Comparison of ENCODE assay signal across 15 cellular contexts in the genomic region with DNA sequence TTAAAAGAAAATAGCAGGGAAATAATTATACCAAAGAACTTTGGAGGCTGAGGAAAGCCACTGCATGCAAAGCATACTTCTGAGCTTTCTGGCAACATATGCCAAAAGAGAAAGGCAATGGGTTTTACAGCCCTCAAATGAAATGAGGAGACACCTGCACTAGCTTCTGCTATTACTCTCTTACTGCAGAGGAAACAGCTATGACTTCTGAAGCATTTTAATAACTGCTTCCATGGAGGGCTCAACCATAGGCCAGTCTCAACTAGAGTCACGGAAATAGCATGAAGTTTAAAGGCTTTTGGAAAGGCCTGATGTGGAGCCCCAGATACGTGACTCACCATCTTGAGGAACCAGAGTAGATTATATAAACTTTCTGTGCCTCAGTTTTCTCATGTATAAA.
DNase-seq lines count a peak whose midpoint lies in the region; ATAC-seq and TF ChIP-seq lines count a peak whose summit lies in the region.
"Had no signal": no experiment of that assay in that cellular context is flagged by ENCODE, and none has a peak within 500 bp of the region (broad histone marks: within the 10 kb centered on the region; RNA-seq: fewer than 3 reads in every experiment).

No MANE protein-coding gene starts in this region.

- H3K27ac ChIP-seq in endodermal cell (ENCODE audit: low read depth, low read length): no peak overlapping the region
- H3K27ac ChIP-seq: thyroid gland had no signal

- no peaks in the 10 kb centered on the region for H3K27me3 Mint-ChIP-seq in activated CD8-positive, alpha-beta memory T cell treated with anti-CD3 and anti-CD28 coated beads, Interleukin-2, amount 10 ng/mL, durations not matched to agents 7 days and 5 days
- H3K27me3 Mint-ChIP-seq in activated B cell treated with CpG ODN at 0.5 μM for 24 hours (no peaks in the 10 kb centered on the region), endodermal cell (ENCODE audit: insufficient read depth) (no peaks in the 10 kb centered on the region)
- H3K27me3 Mint-ChIP-seq in stimulated activated naive B cell treated with anti-CD40 and anti-IgM and Interleukin-4, amounts not matched to agents 10 μg/mL and 1 μg/mL and 100 μg/mL, for 72 hours: no peaks in the 10 kb centered on the region

- peak overlapping the region; percentile 68 for H3K27ac Mint-ChIP-seq in activated CD8-positive, alpha-beta memory T cell treated with anti-CD3 and anti-CD28 coated beads, Interleukin-2, amount 10 ng/mL, durations not matched to agents 7 days and 5 days
- H3K27ac Mint-ChIP-seq in activated B cell treated with CpG ODN at 0.5 μM for 24 hours (peak overlapping the region; percentile 90), endodermal cell (no peak overlapping the region)
- H3K27ac Mint-ChIP-seq in stimulated activated naive B cell treated with anti-CD40 and anti-IgM and Interleukin-4, amounts not matched to agents 10 μg/mL and 1 μg/mL and 100 μg/mL, for 72 hours: peak overlapping the region; percentile 96
- H3K27ac Mint-ChIP-seq: H9 had no signal

- peaks cover 89% of the 10 kb centered on the region for H3K36me3 Mint-ChIP-seq in activated CD8-positive, alpha-beta memory T cell treated with anti-CD3 and anti-CD28 coated beads, Interleukin-2, amount 10 ng/mL, durations not matched to agents 7 days and 5 days
- H3K36me3 Mint-ChIP-seq in activated B cell treated with CpG ODN at 0.5 μM for 24 hours (ENCODE audit: low read depth): peaks cover 70% of the 10 kb centered on the region
- H3K36me3 Mint-ChIP-seq in stimulated activated naive B cell treated with anti-CD40 and anti-IgM and Interleukin-4, amounts not matched to agents 10 μg/mL and 1 μg/mL and 100 μg/mL, for 72 hours: peaks cover 89 to 96% of the 10 kb centered on the region in 2 donors
- peaks cover 4% of the 10 kb centered on the region for H3K36me3 Mint-ChIP-seq in endodermal cell (ENCODE audit: low read depth)

- H3K9ac ChIP-seq in endodermal cell (ENCODE audit: extremely low read depth, low read length, poor library complexity, severe bottlenecking): no peak overlapping the region

- POLR2A ChIA-PET in activated B cell treated with CpG ODN at 0.5 μM for 24 hours (lab: Charles Lee): interaction anchor here (0.9 to 12.5 kb wide), 8 partner anchors 9 to 136 kb away, joined by 3 to 202 read pairs (median 6); a partner anchor contains a TSS

- TF ChIP-seq CTCF in activated B cell treated with CpG ODN at 0.5 μM for 24 hours (IDR thresholded peaks at IDR 0.05) (no peak), endodermal cell (conservative IDR thresholded peaks at IDR 0.05) (no peak)

- no peak overlapping the region for H3K4me3 ChIP-seq in endodermal cell (ENCODE audit: low read length)
- H3K4me3 ChIP-seq: thyroid gland had no signal

- H3K4me1 ChIP-seq in endodermal cell (ENCODE audit: control insufficient read depth, insufficient read depth, low read length): peaks cover 18% of the 10 kb centered on the region

- DNase-seq in activated CD8-positive, alpha-beta memory T cell treated with anti-CD3 and anti-CD28 coated beads, Interleukin-2, amount 10 ng/mL, durations not matched to agents 7 days and 5 days: no peak
- DNase-seq in activated CD8-positive, alpha-beta memory T cell treated with anti-CD3 and anti-CD28 coated beads, Interleukin-2, amount 50 U/mL, for 48 hours: no peak
- DNase-seq in activated B cell treated with CpG ODN at 0.5 μM for 24 hours: no peak
- no peak for DNase-seq in stimulated activated naive B cell treated with anti-CD40 and anti-IgM and Interleukin-4, amounts not matched to agents 10 μg/mL and 1 μg/mL and 100 μg/mL, for 72 hours
- DNase-seq in endodermal cell: no peak
- DNase-seq: COR-L47, foreskin fibroblast, H9, NCI-H1105, NCI-H2227 treated with DMSO at 0.1 percent for 48 hours, SIG-M5, thyroid gland had no signal

- WGBS in endodermal cell (ENCODE audit: insufficient coverage in 1 of 2, insufficient read length in 1 of 2), 2 experiments: 45 to 50% methylated on average over 2 of the region's 2 CpGs

- H3K9me3 ChIP-seq in endodermal cell (ENCODE audit: control insufficient read depth, low read length): no peaks in the 10 kb centered on the region
- H3K9me3 ChIP-seq: thyroid gland had no signal

- no peak for ATAC-seq in activated CD8-positive, alpha-beta memory T cell treated with anti-CD3 and anti-CD28 coated beads, Interleukin-2, amount 10 ng/mL, durations not matched to agents 7 days and 5 days
- ATAC-seq in GM21529 (IDR thresholded peaks at IDR 0.05; ENCODE audit: unreplicated experiment) (peak; percentile 35), activated B cell treated with CpG ODN at 0.5 μM for 24 hours (ENCODE audit: low read depth) (no peak), HG03469 (IDR thresholded peaks at IDR 0.05; ENCODE audit: unreplicated experiment) (no peak), HG03039 (IDR thresholded peaks at IDR 0.05; ENCODE audit: unreplicated experiment) (no peak)
- ATAC-seq in stimulated activated naive B cell treated with anti-CD40 and anti-IgM and Interleukin-4, amounts not matched to agents 10 μg/mL and 1 μg/mL and 100 μg/mL, for 72 hours (replicated peaks): peak; percentile 4 to 15

- H3K27me3 ChIP-seq in endodermal cell (ENCODE audit: control insufficient read depth, insufficient read depth, low read length, poor library complexity, severe bottlenecking): no peaks in the 10 kb centered on the region
- H3K27me3 ChIP-seq: thyroid gland had no signal

- H3K4me3 Mint-ChIP-seq in activated CD8-positive, alpha-beta memory T cell treated with anti-CD3 and anti-CD28 coated beads, Interleukin-2, amount 10 ng/mL, durations not matched to agents 7 days and 5 days: no peak overlapping the region
- peak overlapping the region; percentile 20 for H3K4me3 Mint-ChIP-seq in activated B cell treated with CpG ODN at 0.5 μM for 24 hours
- H3K4me3 Mint-ChIP-seq in stimulated activated naive B cell treated with anti-CD40 and anti-IgM and Interleukin-4, amounts not matched to agents 10 μg/mL and 1 μg/mL and 100 μg/mL, for 72 hours: no peak overlapping the region
- no peak overlapping the region for H3K4me3 Mint-ChIP-seq in endodermal cell
- H3K4me3 Mint-ChIP-seq: H9 had no signal

- no peaks in the 10 kb centered on the region for H3K36me3 ChIP-seq in endodermal cell (ENCODE audit: control insufficient read depth, insufficient read depth, low read length)
- H3K36me3 ChIP-seq: thyroid gland had no signal

- CTCF ChIA-PET in activated CD8-positive, alpha-beta memory T cell treated with anti-CD3 and anti-CD28 coated beads, Interleukin-2, amount 10 ng/mL, durations not matched to agents 7 days and 5 days (lab: Charles Lee): interaction anchor here (1.1 to 1.5 kb wide), 3 partner anchors 15 to 171 kb away, joined by 3 to 4 read pairs (median 3); no protein-coding TSS in a partner anchor
- CTCF ChIA-PET in activated B cell treated with CpG ODN at 0.5 μM for 24 hours (lab: Charles Lee): interaction anchor here (1.2 kb wide), 1 partner anchor 132 kb away, joined by 4 read pairs; no protein-coding TSS in a partner anchor

- intact Hi-C loops in activated B cell treated with CpG ODN at 0.5 μM for 24 hours (cut with micrococcal nuclease): loop anchor here (1.0 to 10.0 kb wide), 4 partner anchors 9 to 815 kb away; no protein-coding TSS in a partner anchor

- H3K4me1 Mint-ChIP-seq in activated CD8-positive, alpha-beta memory T cell treated with anti-CD3 and anti-CD28 coated beads, Interleukin-2, amount 10 ng/mL, durations not matched to agents 7 days and 5 days: peaks cover 77% of the 10 kb centered on the region
- peaks cover 85% of the 10 kb centered on the region for H3K4me1 Mint-ChIP-seq in activated B cell treated with CpG ODN at 0.5 μM for 24 hours
- H3K4me1 Mint-ChIP-seq in stimulated activated naive B cell treated with anti-CD40 and anti-IgM and Interleukin-4, amounts not matched to agents 10 μg/mL and 1 μg/mL and 100 μg/mL, for 72 hours: peaks cover 65 to 95% of the 10 kb centered on the region in 2 donors
- peaks cover 7% of the 10 kb centered on the region for H3K4me1 Mint-ChIP-seq in endodermal cell

- peaks cover 11% of the 10 kb centered on the region for H3K9me3 Mint-ChIP-seq in activated CD8-positive, alpha-beta memory T cell treated with anti-CD3 and anti-CD28 coated beads, Interleukin-2, amount 10 ng/mL, durations not matched to agents 7 days and 5 days (ENCODE audit: low read depth)
- H3K9me3 Mint-ChIP-seq in activated B cell treated with CpG ODN at 0.5 μM for 24 hours (peaks cover 5% of the 10 kb centered on the region), endodermal cell (peaks cover 23% of the 10 kb centered on the region)
- H3K9me3 Mint-ChIP-seq in stimulated activated naive B cell treated with anti-CD40 and anti-IgM and Interleukin-4, amounts not matched to agents 10 μg/mL and 1 μg/mL and 100 μg/mL, for 72 hours: peaks cover 8 to 9% of the 10 kb centered on the region in 2 donors

Comparison
In these comparisons a context has a peak if more than half of its experiments do, and no peak if none do; other contexts are left out.
1. ATAC-seq: peak in GM21529 (single experiment) and stimulated activated naive B cell treated with anti-CD40 and anti-IgM and Interleukin-4, amounts not matched to agents 10 μg/mL and 1 μg/mL and 100 μg/mL, for 72 hours (2 of 2); none in activated CD8-positive, alpha-beta memory T cell treated with anti-CD3 and anti-CD28 coated beads, Interleukin-2, amount 10 ng/mL, durations not matched to agents 7 days and 5 days (single experiment), activated B cell treated with CpG ODN at 0.5 μM for 24 hours (single experiment), HG03469 (single experiment) and HG03039 (single experiment).